In genomic region chr6:107458687-107459282, GRCh38 we compare ENCODE assay signal across 7 cellular contexts. TPM values are rescaled to one million over a fixed set of nuclear protein-coding genes. Genes with fewer than 3 reads are reported as not detected.
DNase-seq lines count a peak whose midpoint lies in the region; ATAC-seq, FAIRE-seq and TF ChIP-seq lines count a peak whose summit lies in the region.

No MANE protein-coding gene starts in this region.

- no peaks in the 10 kb centered on the region for H3K9me3 Mint-ChIP-seq in stimulated activated naive CD8-positive, alpha-beta T cell treated with anti-CD3 and anti-CD28 coated beads, Interleukin-15, Interleukin-2, amounts not matched to agents 100 ng/mL and 50 ng/mL, for 24 hours

- FAIRE-seq in HepG2 (lab: Jason Lieb, UNC), result no peak

- in situ Hi-C loops in HepG2 (cut with HindIII; ENCODE audit: extremely low pct_ligation_motif_present, low pct_unique_long_range_greater_than_20kb), result loop anchor here (10.0 kb wide), 1 partner anchor 144 kb away; no protein-coding TSS in a partner anchor

- H3K9me3 ChIP-seq in HUES48 (ENCODE audit: control insufficient read depth, insufficient read depth, low read length) (no peaks in the 10 kb centered on the region), HepG2 (ENCODE audit: low read length) (no peaks in the 10 kb centered on the region)

- no peak for TF ChIP-seq CTCF in GM06990 (IDR thresholded peaks at IDR 0.05; ENCODE audit: insufficient read depth, low read length, poor library complexity, severe bottlenecking)
- no peak for TF ChIP-seq CTCF in HepG2 (CRISPR knock-in tag; IDR thresholded peaks at IDR 0.05)

- H3K4me3 Mint-ChIP-seq in stimulated activated naive CD8-positive, alpha-beta T cell treated with anti-CD3 and anti-CD28 coated beads, Interleukin-15, Interleukin-2, amounts not matched to agents 100 ng/mL and 50 ng/mL, for 24 hours, result peak overlapping the region; percentile 97

- H3K36me3 ChIP-seq in GM06990 (ENCODE audit: control insufficient read depth, insufficient read depth, low read length) (no peaks in the 10 kb centered on the region), HUES48 (ENCODE audit: control insufficient read depth, insufficient read depth, low read length) (no peaks in the 10 kb centered on the region), HepG2 (replicated peaks in 1 of 2; ENCODE audit: control insufficient read depth in 1 of 2, insufficient read depth in 2 of 2, low read length in 2 of 2) (no peaks in the 10 kb centered on the region)

- TF ChIP-seq POLR2A in HepG2 (IDR thresholded peaks at IDR 0.05; ENCODE audit: insufficient read depth in 1 of 2, low read depth in 2 of 2, low read length in 2 of 2), result no peak

- H3K9ac ChIP-seq in HUES48 (ENCODE audit: low read depth, low read length), result peak overlapping the region; percentile 71
- peak overlapping the region; percentile 91 for H3K9ac ChIP-seq in HepG2 (ENCODE audit: insufficient read depth, low read depth, low read length)

- POLR2A ChIA-PET in HepG2 (lab: Yijun Ruan, JAX), result interaction anchor here (0.6 to 2.9 kb wide), 30 partner anchors 10 to 345 kb away, joined by 3 to 50 read pairs (median 4); partner anchors contain the start of genes BEND3 and SOBP

- H3K4me1 ChIP-seq in HUES48 (ENCODE audit: control insufficient read depth, insufficient read depth, low read length), result peaks cover 5% of the 10 kb centered on the region; the same call in 1 of the 2 replicates
- peaks cover 61% of the 10 kb centered on the region for H3K4me1 ChIP-seq in HepG2 (ENCODE audit: insufficient read depth, low read length)

- H3K27me3 ChIP-seq in GM06990 (replicated peaks; ENCODE audit: control insufficient read depth, insufficient read depth, low read length) (no peaks in the 10 kb centered on the region), HUES48 (ENCODE audit: control insufficient read depth, insufficient read depth, low read length) (no peaks in the 10 kb centered on the region), HepG2 (ENCODE audit: control insufficient read depth in 1 of 2, insufficient read depth in 2 of 2, low read length in 2 of 2) (no peaks in the 10 kb centered on the region; a peak in 1 of 5 replicates)

- no peaks in the 10 kb centered on the region for H3K27me3 Mint-ChIP-seq in stimulated activated naive CD8-positive, alpha-beta T cell treated with anti-CD3 and anti-CD28 coated beads, Interleukin-15, Interleukin-2, amounts not matched to agents 100 ng/mL and 50 ng/mL, for 24 hours

- H3K36me3 Mint-ChIP-seq in stimulated activated naive CD8-positive, alpha-beta T cell treated with anti-CD3 and anti-CD28 coated beads, Interleukin-15, Interleukin-2, amounts not matched to agents 100 ng/mL and 50 ng/mL, for 24 hours (ENCODE audit: low read depth), result no peaks in the 10 kb centered on the region

- H3K4me1 Mint-ChIP-seq in stimulated activated naive CD8-positive, alpha-beta T cell treated with anti-CD3 and anti-CD28 coated beads, Interleukin-15, Interleukin-2, amounts not matched to agents 100 ng/mL and 50 ng/mL, for 24 hours (ENCODE audit: low read depth), result peaks cover 29% of the 10 kb centered on the region

- WGBS in HepG2 (ENCODE audit: low lambda C conversion rate), result 1% methylated on average over 17 of the region's 29 CpGs

- H3K4me3 ChIP-seq in GM06990 (replicated peaks; ENCODE audit: low read depth, low read length), result peak overlapping the region; percentile 87
- peak overlapping the region; percentile 89 for H3K4me3 ChIP-seq in HUES48 (ENCODE audit: low read depth, low read length)
- H3K4me3 ChIP-seq in HepG2 (replicated peaks in 1 of 3; ENCODE audit: insufficient read depth in 1 of 3, low read depth in 2 of 3, low read length in 3 of 3), result peak overlapping the region; percentile 90 to 98 (median 92)

- ATAC-seq in GM21515 (IDR thresholded peaks at IDR 0.05; ENCODE audit: unreplicated experiment), result peak; percentile 27
- ATAC-seq in HepG2, result peak; percentile 67

- peaks cover 38% of the 10 kb centered on the region for H3K79me2 ChIP-seq in HepG2 (ENCODE audit: insufficient read depth, low read length)

- peak overlapping the region; percentile 91 for H3K27ac Mint-ChIP-seq in stimulated activated naive CD8-positive, alpha-beta T cell treated with anti-CD3 and anti-CD28 coated beads, Interleukin-15, Interleukin-2, amounts not matched to agents 100 ng/mL and 50 ng/mL, for 24 hours

- peak overlapping the region; percentile 77 for H2AFZ ChIP-seq in HepG2 (ENCODE audit: low read length)

- TF ChIP-seq EP300 in HepG2 (IDR thresholded peaks at IDR 0.05; ENCODE audit: low read depth in 2 of 2, low read length in 2 of 2) (no peak), HepG2 (CRISPR knock-in tag; IDR thresholded peaks at IDR 0.05; ENCODE audit: borderline replicate concordance) (no peak)

- H3K4me2 ChIP-seq in HepG2 (ENCODE audit: low read depth, low read length), result peak overlapping the region; percentile 94

- BruUV-seq in HepG2 (replicated peaks; lab: Mats Ljungman, UMichigan), result TSS peak; percentile 72

- CTCF ChIA-PET in HepG2 (lab: Yijun Ruan, JAX; ENCODE audit: low intra/inter-chr PET ratio, low total read pairs), result no interaction called here

- no peaks in the 10 kb centered on the region for H4K20me1 ChIP-seq in HepG2 (ENCODE audit: insufficient read depth, low read length)

- peak overlapping the region; percentile 82 for H3K27ac ChIP-seq in HUES48 (ENCODE audit: low read depth, low read length)
- H3K27ac ChIP-seq in HepG2 (ENCODE audit: extremely low read length, insufficient read depth, low read length), result peak overlapping the region; percentile 93

- no peak for DNase-seq in GM06990 (ENCODE audit: extremely low read depth, insufficient read length)
- peak; percentile 65 for DNase-seq in SW480 (ENCODE audit: low spot score)
- DNase-seq in cerebellar cortex (ENCODE audit: low spot score), result peak; percentile 29
- peak; percentile 25 for DNase-seq in HepG2 (ENCODE audit: low spot score)

- TF ChIP-seq RAD21 in HepG2 (CRISPR knock-in tag; IDR thresholded peaks at IDR 0.05), result no peak

- intact Hi-C loops in HepG2 (cut with micrococcal nuclease; ENCODE audit: unreplicated experiment), result loop anchor here (1.0 kb wide), 2 partner anchors 32 to 140 kb away; partner anchors contain the start of gene SOBP

TF ChIP-seq in HepG2, 621 proteins besides CTCF, POLR2A, EP300 and RAD21 (continues in another document):
- TF ChIP-seq GFI1 (CRISPR knock-in tag; IDR thresholded peaks at IDR 0.05; ENCODE audit: borderline replicate concordance) (0 out of 2 replicates have a peak, but pooled peaks have one; percentile 16), RXRB (CRISPR knock-in tag; IDR thresholded peaks at IDR 0.05; ENCODE audit: borderline replicate concordance) (no peak)

RNA-seq across cellular contexts. Expression of gene PDSS2, which starts 0.6 kb away (rescaled TPM):
- total RNA-seq in HepG2 (2016; rRNA removed; fragmentation: Illumina TruSeq; extraction: Trizol), result 17.0 and 23.7 TPM in 2 replicates
- 2.9 and 3.2 TPM in 2 replicates for total RNA-seq in HepG2 (2016; cell fraction: cytosol; rRNA removed; fragmentation: Illumina TruSeq; extraction: Trizol; ENCODE audit: low read depth)
- 18.3 and 23.8 TPM in 2 replicates for total RNA-seq in HepG2 (2016; cell fraction: insoluble cytoplasmic fraction; rRNA removed; fragmentation: Illumina TruSeq; extraction: Trizol)
- total RNA-seq in HepG2 (2016; cell fraction: membrane; rRNA removed; fragmentation: Illumina TruSeq; extraction: Trizol), result 9.3 and 9.5 TPM in 2 replicates
- 14.1 and 15.4 TPM in 2 replicates for total RNA-seq in HepG2 (2016; cell fraction: nucleus; rRNA removed; fragmentation: Illumina TruSeq; extraction: Trizol)
- 12.5 and 16.2 TPM in 2 replicates for polyA plus RNA-seq in HepG2 (2011; rRNA removed)
- polyA plus RNA-seq in HepG2 (2011; cell fraction: cytosol; rRNA removed), result 9.6 and 11.7 TPM in 2 replicates
- polyA plus RNA-seq in HepG2 (2011; cell fraction: nucleus; rRNA removed), result 7.2 and 7.4 TPM in 2 replicates
- polyA plus RNA-seq in HepG2 (2012), result 9.1 and 10.3 TPM in 2 replicates
- 2.9 TPM in 2 replicates for polyA plus RNA-seq in HepG2 (2016; cell fraction: cytosol; fragmentation: Illumina TruSeq; extraction: Trizol; ENCODE audit: low read depth)
- 23.7 and 26.1 TPM in 2 replicates for polyA plus RNA-seq in HepG2 (2016; cell fraction: insoluble cytoplasmic fraction; fragmentation: Illumina TruSeq; extraction: Trizol; ENCODE audit: low read depth)
- 5.0 and 6.5 TPM in 2 replicates for polyA plus RNA-seq in HepG2 (2016; cell fraction: membrane; fragmentation: Illumina TruSeq; extraction: Trizol; ENCODE audit: low read depth)
- 9.4 and 12.7 TPM in 2 replicates for polyA plus RNA-seq in HepG2 (2016; cell fraction: nucleus; fragmentation: Illumina TruSeq; extraction: Trizol; ENCODE audit: insufficient read depth, low read depth)
- 31.3 and 38.1 TPM in 2 replicates for polyA minus RNA-seq in HepG2 (2011; rRNA and poly(A)+ RNA removed; ENCODE audit: low replicate concordance)
- polyA minus RNA-seq in HepG2 (2011; cell fraction: cytosol; rRNA and poly(A)+ RNA removed), result 11.1 and 12.6 TPM in 2 replicates
- polyA minus RNA-seq in HepG2 (2011; cell fraction: nucleus; rRNA and poly(A)+ RNA removed), result 31.7 and 32.4 TPM in 2 replicates

RNA-seq across cellular contexts. Expression of gene SOBP, which starts 31.1 kb away (rescaled TPM):
- 5.0 and 6.9 TPM in 2 replicates for total RNA-seq in HepG2 (2016; rRNA removed; fragmentation: Illumina TruSeq; extraction: Trizol)
- total RNA-seq in HepG2 (2016; cell fraction: cytosol; rRNA removed; fragmentation: Illumina TruSeq; extraction: Trizol; ENCODE audit: low read depth), result 16.8 and 17.1 TPM in 2 replicates
- total RNA-seq in HepG2 (2016; cell fraction: insoluble cytoplasmic fraction; rRNA removed; fragmentation: Illumina TruSeq; extraction: Trizol), result 4.6 and 7.3 TPM in 2 replicates
- total RNA-seq in HepG2 (2016; cell fraction: membrane; rRNA removed; fragmentation: Illumina TruSeq; extraction: Trizol), result 9.6 and 9.9 TPM in 2 replicates
- 20.2 and 20.8 TPM in 2 replicates for total RNA-seq in HepG2 (2016; cell fraction: nucleus; rRNA removed; fragmentation: Illumina TruSeq; extraction: Trizol)
- 1.2 and 1.5 TPM in 2 replicates for polyA plus RNA-seq in HepG2 (2011; rRNA removed)
- 0.68 and 0.69 TPM in 2 replicates for polyA plus RNA-seq in HepG2 (2011; cell fraction: cytosol; rRNA removed)
- polyA plus RNA-seq in HepG2 (2011; cell fraction: nucleus; rRNA removed), result 2.6 and 4.7 TPM in 2 replicates
- polyA plus RNA-seq in HepG2 (2012), result 7.5 and 8.9 TPM in 2 replicates
- polyA plus RNA-seq in HepG2 (2016; cell fraction: cytosol; fragmentation: Illumina TruSeq; extraction: Trizol; ENCODE audit: low read depth), result 3.7 and 4.0 TPM in 2 replicates
- polyA plus RNA-seq in HepG2 (2016; cell fraction: insoluble cytoplasmic fraction; fragmentation: Illumina TruSeq; extraction: Trizol; ENCODE audit: low read depth), result 7.3 and 10.4 TPM in 2 replicates
- polyA plus RNA-seq in HepG2 (2016; cell fraction: membrane; fragmentation: Illumina TruSeq; extraction: Trizol; ENCODE audit: low read depth), result 7.3 and 8.1 TPM in 2 replicates
- polyA plus RNA-seq in HepG2 (2016; cell fraction: nucleus; fragmentation: Illumina TruSeq; extraction: Trizol; ENCODE audit: insufficient read depth, low read depth), result 11.6 and 12.0 TPM in 2 replicates
- 0.12 and 2.0 TPM in 2 replicates for polyA minus RNA-seq in HepG2 (2011; rRNA and poly(A)+ RNA removed; ENCODE audit: low replicate concordance)
- 2.5 and 3.5 TPM in 2 replicates for polyA minus RNA-seq in HepG2 (2011; cell fraction: cytosol; rRNA and poly(A)+ RNA removed)
- 17.2 and 22.7 TPM in 2 replicates for polyA minus RNA-seq in HepG2 (2011; cell fraction: nucleus; rRNA and poly(A)+ RNA removed)
